Comparison of ENCODE assay signal across 40 cellular contexts in genomic region chr6:78967191-78967590, GRCh38.
"Had no signal": no experiment of that assay in that cellular context is flagged by ENCODE, and none has a peak within 500 bp of the region (broad histone marks: within the 10 kb centered on the region; RNA-seq: fewer than 3 reads in every experiment).

No MANE protein-coding gene starts in this region.

- H3K9me3 ChIP-seq: ascending aorta had no signal

- H3K4me3 ChIP-seq: ascending aorta, cardiac muscle cell had no signal

- H3K27ac ChIP-seq: ascending aorta, cardiac muscle cell, WERI-Rb-1 had no signal

- H3K4me3 Mint-ChIP-seq: activated CD4-positive, alpha-beta memory T cell treated with anti-CD3 and anti-CD28 coated beads, Interleukin-2, amount 10 ng/mL, durations not matched to agents 7 days and 5 days; activated CD4-positive, alpha-beta T cell treated with anti-CD3 and anti-CD28 coated beads for 36 hours; activated CD4-positive, alpha-beta T cell treated with anti-CD3 and anti-CD28 coated beads, Interleukin-2, amount 10 ng/mL, durations not matched to agents 7 days and 5 days; activated CD8-positive, alpha-beta memory T cell treated with anti-CD3 and anti-CD28 coated beads, Interleukin-2, amount 10 ng/mL, durations not matched to agents 7 days and 5 days; activated CD8-positive, alpha-beta T cell treated with anti-CD3 and anti-CD28 coated beads, Interleukin-2, amount 10 ng/mL, durations not matched to agents 7 days and 5 days; activated naive CD4-positive, alpha-beta T cell treated with anti-CD3 and anti-CD28 coated beads, Interleukin-2, amount 10 ng/mL, durations not matched to agents 7 days and 5 days; activated naive CD4-positive, alpha-beta T cell treated with anti-CD3 and anti-CD28 coated beads, Interleukin-2, amount 50 U/mL, for 24 hours; activated naive CD8-positive, alpha-beta T cell; activated naive CD8-positive, alpha-beta T cell treated with anti-CD3 and anti-CD28 coated beads, Interleukin-2, amount 10 ng/mL, durations not matched to agents 7 days and 5 days; activated naive CD8-positive, alpha-beta T cell treated with anti-CD3 and anti-CD28 coated beads, Interleukin-2, amount 50 U/mL, for 24 hours; activated T-cell treated with anti-CD3 and anti-CD28 coated beads, Interleukin-2, amount 50 U/mL, for 24 hours; brain; central memory CD8-positive, alpha-beta T cell; T-helper 1 cell treated with Interleukin-12 subunit alpha and Interleukin-12 subunit beta and Interleukin-4 antibody, amounts not matched to agents 30 μg/mL and 1 μg/mL, for 36 hours; T-helper 2 cell treated with Interferon-gamma antibody and Interleukin-4, amounts not matched to agents 5 μg/mL and 100 μg/mL, for 36 hours; WTC11 had no signal

- ATAC-seq: activated CD4-positive, alpha-beta T cell treated with anti-CD3 and anti-CD28 coated beads for 36 hours; activated CD4-positive, CD25-positive, alpha-beta regulatory T cell treated with anti-CD3 and anti-CD28 coated beads, Interleukin-2, amount 50 U/mL, for 24 hours; activated CD8-positive, alpha-beta memory T cell treated with anti-CD3 and anti-CD28 coated beads, Interleukin-2, amount 10 ng/mL, durations not matched to agents 7 days and 5 days; activated CD8-positive, alpha-beta T cell treated with anti-CD3 and anti-CD28 coated beads, Interleukin-2, amount 10 ng/mL, durations not matched to agents 7 days and 5 days; activated naive CD8-positive, alpha-beta T cell treated with anti-CD3 and anti-CD28 coated beads, Interleukin-2, amount 50 U/mL, for 24 hours; WTC11 had no signal

- DNase-seq: activated CD4-positive, alpha-beta memory T cell treated with anti-CD3 and anti-CD28 coated beads, Interleukin-2, amount 10 ng/mL, durations not matched to agents 7 days and 5 days; activated CD4-positive, alpha-beta T cell treated with anti-CD3 and anti-CD28 coated beads for 1 hour; activated CD4-positive, alpha-beta T cell treated with anti-CD3 and anti-CD28 coated beads for 36 hours; activated CD4-positive, alpha-beta T cell treated with anti-CD3 and anti-CD28 coated beads for 48 hours; activated CD4-positive, alpha-beta T cell treated with anti-CD3 and anti-CD28 coated beads, Interleukin-2, amount 10 ng/mL, durations not matched to agents 7 days and 5 days; activated CD4-positive, alpha-beta T cell treated with anti-CD3 and anti-CD28 coated beads, Interleukin-2, amount 50 U/mL, for 48 hours; activated CD4-positive, CD25-positive, alpha-beta regulatory T cell; activated CD8-positive, alpha-beta memory T cell treated with anti-CD3 and anti-CD28 coated beads for 24 hours; activated CD8-positive, alpha-beta memory T cell treated with anti-CD3 and anti-CD28 coated beads, Interleukin-2, amount 10 ng/mL, durations not matched to agents 7 days and 5 days; activated CD8-positive, alpha-beta memory T cell treated with anti-CD3 and anti-CD28 coated beads, Interleukin-2, amount 50 U/mL, for 48 hours; activated CD8-positive, alpha-beta T cell treated with anti-CD3 and anti-CD28 coated beads, Interleukin-2, amount 10 ng/mL, durations not matched to agents 7 days and 5 days; activated effector memory CD4-positive, alpha-beta T cell treated with Interleukin-2 at 50 U/mL for 16 hours; activated gamma-delta T cell; activated naive CD4-positive, alpha-beta T cell treated with anti-CD3 and anti-CD28 coated beads, Interleukin-2, amount 10 ng/mL, durations not matched to agents 7 days and 5 days; activated naive CD4-positive, alpha-beta T cell treated with Interleukin-2 at 50 U/mL for 16 hours; activated naive CD8-positive, alpha-beta T cell treated with anti-CD3 and anti-CD28 coated beads, Interleukin-2, amount 10 ng/mL, durations not matched to agents 7 days and 5 days; activated naive CD8-positive, alpha-beta T cell treated with anti-CD3 and anti-CD28 coated beads, Interleukin-2, amount 50 U/mL, for 24 hours; activated T-cell treated with anti-CD3 and anti-CD28 coated beads, Interleukin-2, amount 50 U/mL, for 24 hours; activated T-cell treated with anti-CD3 and anti-CD28 coated beads, Interleukin-2, amount 50 U/mL, for 48 hours; amygdala; anterior cingulate cortex; caudate nucleus; cerebellar nuclear complex; T-helper 1 cell; T-helper 2 cell; T-helper 9 cell; WERI-Rb-1 had no signal

- H3K27me3 Mint-ChIP-seq: activated CD4-positive, alpha-beta memory T cell treated with anti-CD3 and anti-CD28 coated beads, Interleukin-2, amount 10 ng/mL, durations not matched to agents 7 days and 5 days; activated CD4-positive, alpha-beta T cell treated with anti-CD3 and anti-CD28 coated beads for 36 hours; activated CD4-positive, alpha-beta T cell treated with anti-CD3 and anti-CD28 coated beads, Interleukin-2, amount 10 ng/mL, durations not matched to agents 7 days and 5 days; activated CD8-positive, alpha-beta memory T cell treated with anti-CD3 and anti-CD28 coated beads, Interleukin-2, amount 10 ng/mL, durations not matched to agents 7 days and 5 days; activated naive CD4-positive, alpha-beta T cell treated with anti-CD3 and anti-CD28 coated beads, Interleukin-2, amount 10 ng/mL, durations not matched to agents 7 days and 5 days; activated naive CD4-positive, alpha-beta T cell treated with anti-CD3 and anti-CD28 coated beads, Interleukin-2, amount 50 U/mL, for 24 hours; activated naive CD8-positive, alpha-beta T cell; activated naive CD8-positive, alpha-beta T cell treated with anti-CD3 and anti-CD28 coated beads, Interleukin-2, amount 10 ng/mL, durations not matched to agents 7 days and 5 days; activated naive CD8-positive, alpha-beta T cell treated with anti-CD3 and anti-CD28 coated beads, Interleukin-2, amount 50 U/mL, for 24 hours; activated T-cell treated with anti-CD3 and anti-CD28 coated beads, Interleukin-2, amount 50 U/mL, for 24 hours; brain; central memory CD8-positive, alpha-beta T cell had no signal

- FAIRE-seq: bronchial epithelial cell, TTC549 had no signal

- H3K9me3 Mint-ChIP-seq: activated CD4-positive, alpha-beta memory T cell treated with anti-CD3 and anti-CD28 coated beads, Interleukin-2, amount 10 ng/mL, durations not matched to agents 7 days and 5 days; activated CD4-positive, alpha-beta T cell treated with anti-CD3 and anti-CD28 coated beads, Interleukin-2, amount 10 ng/mL, durations not matched to agents 7 days and 5 days; activated naive CD4-positive, alpha-beta T cell treated with anti-CD3 and anti-CD28 coated beads, Interleukin-2, amount 10 ng/mL, durations not matched to agents 7 days and 5 days; activated naive CD4-positive, alpha-beta T cell treated with anti-CD3 and anti-CD28 coated beads, Interleukin-2, amount 50 U/mL, for 24 hours; activated naive CD8-positive, alpha-beta T cell treated with anti-CD3 and anti-CD28 coated beads, Interleukin-2, amount 10 ng/mL, durations not matched to agents 7 days and 5 days; activated naive CD8-positive, alpha-beta T cell treated with anti-CD3 and anti-CD28 coated beads, Interleukin-2, amount 50 U/mL, for 24 hours; activated T-cell treated with anti-CD3 and anti-CD28 coated beads, Interleukin-2, amount 50 U/mL, for 24 hours; activated T-helper 2 cell treated with anti-CD3 and anti-CD28 coated beads, Interferon-gamma antibody, Interleukin-2, Interleukin-4, amounts not matched to agents 10 μg/mL and 5 μg/mL and 100 μg/mL, durations not matched to agents 14 hours and 24 hours and 36 hours; central memory CD8-positive, alpha-beta T cell; T-helper 1 cell treated with Interleukin-12 subunit alpha and Interleukin-12 subunit beta and Interleukin-4 antibody, amounts not matched to agents 30 μg/mL and 1 μg/mL, for 36 hours; T-helper 2 cell treated with Interferon-gamma antibody and Interleukin-4, amounts not matched to agents 5 μg/mL and 100 μg/mL, for 36 hours had no signal

- H3K27ac Mint-ChIP-seq: activated CD4-positive, alpha-beta memory T cell treated with anti-CD3 and anti-CD28 coated beads, Interleukin-2, amount 10 ng/mL, durations not matched to agents 7 days and 5 days; activated CD4-positive, alpha-beta T cell treated with anti-CD3 and anti-CD28 coated beads for 36 hours; activated CD8-positive, alpha-beta memory T cell treated with anti-CD3 and anti-CD28 coated beads, Interleukin-2, amount 10 ng/mL, durations not matched to agents 7 days and 5 days; activated CD8-positive, alpha-beta T cell treated with anti-CD3 and anti-CD28 coated beads, Interleukin-2, amount 10 ng/mL, durations not matched to agents 7 days and 5 days; activated naive CD4-positive, alpha-beta T cell treated with anti-CD3 and anti-CD28 coated beads, Interleukin-2, amount 10 ng/mL, durations not matched to agents 7 days and 5 days; activated naive CD4-positive, alpha-beta T cell treated with anti-CD3 and anti-CD28 coated beads, Interleukin-2, amount 50 U/mL, for 24 hours; activated naive CD8-positive, alpha-beta T cell; activated naive CD8-positive, alpha-beta T cell treated with anti-CD3 and anti-CD28 coated beads, Interleukin-2, amount 50 U/mL, for 24 hours; activated T-cell treated with anti-CD3 and anti-CD28 coated beads, Interleukin-2, amount 50 U/mL, for 24 hours; activated T-helper 2 cell treated with anti-CD3 and anti-CD28 coated beads, Interferon-gamma antibody, Interleukin-2, Interleukin-4, amounts not matched to agents 10 μg/mL and 5 μg/mL and 100 μg/mL, durations not matched to agents 14 hours and 24 hours and 36 hours; T-helper 1 cell treated with Interleukin-12 subunit alpha and Interleukin-12 subunit beta and Interleukin-4 antibody, amounts not matched to agents 30 μg/mL and 1 μg/mL, for 36 hours; T-helper 2 cell treated with Interferon-gamma antibody and Interleukin-4, amounts not matched to agents 5 μg/mL and 100 μg/mL, for 36 hours; WTC11 had no signal

- H3K27me3 ChIP-seq: ascending aorta, cardiac muscle cell had no signal

- H3K4me1 ChIP-seq: ascending aorta had no signal

- H3K4me1 Mint-ChIP-seq: activated CD4-positive, alpha-beta memory T cell treated with anti-CD3 and anti-CD28 coated beads, Interleukin-2, amount 10 ng/mL, durations not matched to agents 7 days and 5 days; activated CD4-positive, alpha-beta T cell treated with anti-CD3 and anti-CD28 coated beads for 36 hours; activated CD4-positive, alpha-beta T cell treated with anti-CD3 and anti-CD28 coated beads, Interleukin-2, amount 10 ng/mL, durations not matched to agents 7 days and 5 days; activated CD8-positive, alpha-beta memory T cell treated with anti-CD3 and anti-CD28 coated beads, Interleukin-2, amount 10 ng/mL, durations not matched to agents 7 days and 5 days; activated naive CD4-positive, alpha-beta T cell treated with anti-CD3 and anti-CD28 coated beads, Interleukin-2, amount 10 ng/mL, durations not matched to agents 7 days and 5 days; activated naive CD4-positive, alpha-beta T cell treated with anti-CD3 and anti-CD28 coated beads, Interleukin-2, amount 50 U/mL, for 24 hours; activated naive CD8-positive, alpha-beta T cell treated with anti-CD3 and anti-CD28 coated beads, Interleukin-2, amount 10 ng/mL, durations not matched to agents 7 days and 5 days; activated naive CD8-positive, alpha-beta T cell treated with anti-CD3 and anti-CD28 coated beads, Interleukin-2, amount 50 U/mL, for 24 hours; brain; central memory CD8-positive, alpha-beta T cell had no signal
